In genomic region chr10:14263041-14263440, GRCh38 we compare ENCODE assay signal across 25 cellular contexts.
DNase-seq lines count a peak whose midpoint lies in the region; ATAC-seq, FAIRE-seq and TF ChIP-seq lines count a peak whose summit lies in the region.
"Had no signal": no experiment of that assay in that cellular context is flagged by ENCODE, and none has a peak within 500 bp of the region (broad histone marks: within the 10 kb centered on the region; RNA-seq: fewer than 3 reads in every experiment).

No MANE protein-coding gene starts in this region.

- in situ Hi-C loops in G401 (cut with HindIII; ENCODE audit: low sequenced_read_pairs) (no loop called here), K562 (cut with MboI) (no loop called here)

- no peaks in the 10 kb centered on the region for H3K9me3 ChIP-seq in K562 (replicated peaks; ENCODE audit: control insufficient read depth, insufficient read depth, low read depth, low read length)
- peaks cover 5% of the 10 kb centered on the region; the same call in 1 of the 2 replicates for H3K9me3 ChIP-seq in SJCRH30 (replicated peaks)
- H3K9me3 ChIP-seq: BE2C had no signal

- DNase-seq in G401 (ENCODE audit: low spot score) (peak; percentile 59), K562 (ENCODE audit: extremely low read depth in 1 of 4, low spot score in 3 of 4) (no peak), left kidney (ENCODE audit: low read depth, low spot score) (peak; percentile 49), osteocyte (ENCODE audit: extremely low spot score, unreplicated experiment) (no peak), MCF 10A (ENCODE audit: unreplicated experiment) (no peak), SJCRH30 (no peak)
- DNase-seq: 8988T; ACHN; BE2C; CD8-positive, alpha-beta memory T cell; DMS 273 treated with DMSO at 0.1 percent for 48 hours; DMS79; EL; GF-D8; KG1; NCI-H1092; NCI-H1417 treated with DMSO at 0.1 percent for 48 hours; NCI-H1694 treated with DMSO at 0.1 percent for 48 hours; NCI-H2081; NCI-H526 treated with DMSO at 0.1 percent for 48 hours had no signal

- 0% methylated on average over 12 of the region's 12 CpGs for whole genome bisulfite sequencing in K562 (ENCODE audit: insufficient coverage, low coverage, missing lambda C conversion rate)

- H3K27ac ChIP-seq in K562 (ENCODE audit: extremely low read depth, low read depth, low read length): no peak overlapping the region
- H3K27ac ChIP-seq in SJCRH30: no peak overlapping the region

- POLR2A ChIA-PET in K562 (lab: Yijun Ruan, JAX) (interaction anchor here (1.1 kb wide), 1 partner anchor 10 kb away, joined by 3 read pairs; no protein-coding TSS in a partner anchor), MCF 10A (lab: Yijun Ruan, JAX) (no interaction called here)

- TF ChIP-seq CTCF in K562 (IDR thresholded peaks at IDR 0.05 in 2 of 3, conservative IDR thresholded peaks at IDR 0.05 in 1 of 3; ENCODE audit: insufficient read depth in 2 of 3, low read depth in 1 of 3, low read length in 3 of 3): no peak
- no peak for TF ChIP-seq CTCF in osteocyte (IDR thresholded peaks at IDR 0.05)
- no peak for TF ChIP-seq CTCF in MCF 10A (IDR thresholded peaks at IDR 0.05; ENCODE audit: unreplicated experiment)

- no peak overlapping the region for H3K4me2 ChIP-seq in K562 (ENCODE audit: insufficient read depth, low read length)

- H3K36me3 Mint-ChIP-seq in osteocyte (ENCODE audit: unreplicated experiment) (no peaks in the 10 kb centered on the region), MCF 10A (ENCODE audit: insufficient read depth, unreplicated experiment) (no peaks in the 10 kb centered on the region)
- H3K36me3 Mint-ChIP-seq: CD14-positive monocyte; CD8-positive, alpha-beta memory T cell had no signal

- H3K9me1 ChIP-seq in K562 (ENCODE audit: control insufficient read depth, insufficient read depth, low read length): no peaks in the 10 kb centered on the region

- H3K79me2 ChIP-seq in K562 (ENCODE audit: control insufficient read depth, insufficient read depth, low read length): no peaks in the 10 kb centered on the region

- BruUV-seq in K562 (replicated peaks; lab: Mats Ljungman, UMichigan): no TSS peak
- no TSS peak for BruUV-seq in MCF 10A (replicated peaks; lab: Mats Ljungman, UMichigan)

- H3K36me3 ChIP-seq in K562 (ENCODE audit: control insufficient read depth, insufficient read depth, low read length) (no peaks in the 10 kb centered on the region), SJCRH30 (no peaks in the 10 kb centered on the region)
- H3K36me3 ChIP-seq: BE2C had no signal

- H3K4me1 Mint-ChIP-seq in osteocyte (ENCODE audit: unreplicated experiment) (peaks cover 43% of the 10 kb centered on the region), MCF 10A (ENCODE audit: insufficient read depth, unreplicated experiment) (no peaks in the 10 kb centered on the region)
- H3K4me1 Mint-ChIP-seq: CD14-positive monocyte; CD8-positive, alpha-beta memory T cell had no signal

- H3K27ac Mint-ChIP-seq in osteocyte (ENCODE audit: unreplicated experiment) (peak overlapping the region; percentile 20), MCF 10A (ENCODE audit: low read depth, unreplicated experiment) (no peak overlapping the region)
- H3K27ac Mint-ChIP-seq: CD14-positive monocyte; CD8-positive, alpha-beta memory T cell had no signal

- H3K27me3 Mint-ChIP-seq in osteocyte (ENCODE audit: unreplicated experiment) (no peaks in the 10 kb centered on the region), MCF 10A (ENCODE audit: insufficient read depth, unreplicated experiment) (peaks cover 26% of the 10 kb centered on the region)

- no peak for FAIRE-seq in K562 (lab: Jason Lieb, UNC)
- FAIRE-seq: GM12891 had no signal

- no peak overlapping the region for H3K9ac ChIP-seq in K562 (ENCODE audit: insufficient read depth in 1 of 2, low read depth in 2 of 2, low read length in 2 of 2)

- H3K4me3 ChIP-seq in K562 (no peak overlapping the region), SJCRH30 (no peak overlapping the region)

- no peaks in the 10 kb centered on the region for H3K4me1 ChIP-seq in K562 (replicated peaks in 1 of 2; ENCODE audit: control insufficient read depth in 2 of 2, insufficient read depth in 2 of 2, low read length in 2 of 2)
- peaks cover 28% of the 10 kb centered on the region for H3K4me1 ChIP-seq in SJCRH30
- H3K4me1 ChIP-seq: BE2C had no signal

- CTCF ChIA-PET in K562 (lab: Yijun Ruan, JAX; ENCODE audit: low intra/inter-chr PET ratio): no interaction called here
- CTCF ChIA-PET in MCF 10A (lab: Yijun Ruan, JAX): no interaction called here

- intact Hi-C loops in K562 (cut with micrococcal nuclease): no loop called here
- intact Hi-C loops in MCF 10A (cut with micrococcal nuclease): no loop called here

- no peak for TF ChIP-seq EP300 in K562 (IDR thresholded peaks at IDR 0.05; ENCODE audit: low read length)

- TF ChIP-seq POLR2A in K562 (conservative IDR thresholded peaks at IDR 0.05): no peak

- no peak for ATAC-seq in K562
- ATAC-seq in GM18520 (IDR thresholded peaks at IDR 0.05; ENCODE audit: unreplicated experiment): no peak
- ATAC-seq in HG03175 (IDR thresholded peaks at IDR 0.05; ENCODE audit: unreplicated experiment): no peak
- ATAC-seq: HCT116 had no signal

- H4K20me1 ChIP-seq in K562 (replicated peaks; ENCODE audit: control insufficient read depth, insufficient read depth, low read length): no peaks in the 10 kb centered on the region

- H3K9me3 Mint-ChIP-seq in osteocyte (ENCODE audit: unreplicated experiment): no peaks in the 10 kb centered on the region
- H3K9me3 Mint-ChIP-seq in MCF 10A (ENCODE audit: unreplicated experiment): no peaks in the 10 kb centered on the region

- H3K27me3 ChIP-seq in K562 (ENCODE audit: control insufficient read depth in 2 of 2, insufficient read depth in 2 of 2, low read length in 2 of 2) (peaks cover 0 to 11% of the 10 kb centered on the region in 2 experiments; a peak in 2 of 5 replicates), SJCRH30 (no peaks in the 10 kb centered on the region)
- H3K27me3 ChIP-seq: BE2C had no signal

- H2AFZ ChIP-seq in K562 (ENCODE audit: low read depth, low read length): no peak overlapping the region

- TF ChIP-seq RAD21 in K562 (CRISPR knock-in tag; conservative IDR thresholded peaks at IDR 0.05 in 1 of 2, IDR thresholded peaks at IDR 0.05 in 1 of 2): no peak

- H3K4me3 Mint-ChIP-seq in osteocyte (ENCODE audit: unreplicated experiment): no peak overlapping the region
- no peak overlapping the region for H3K4me3 Mint-ChIP-seq in MCF 10A (ENCODE audit: unreplicated experiment)
- H3K4me3 Mint-ChIP-seq: CD14-positive monocyte had no signal

TF ChIP-seq in K562, 482 proteins besides CTCF, POLR2A, EP300 and RAD21:
- TF ChIP-seq ZKSCAN1 (IDR thresholded peaks at IDR 0.05; ENCODE audit: low read depth, low read length) (no peak), MBD1 (CRISPR knock-in tag; IDR thresholded peaks at IDR 0.05) (no peak), MEIS2 (IDR thresholded peaks at IDR 0.05; ENCODE audit: partially characterized antibody) (peak; percentile 21)

Comparison
In these comparisons a context has a peak if more than half of its experiments do, and no peak if none do; other contexts are left out.
1. DNase-seq: peak in G401 (single experiment) and left kidney (single experiment); none in K562 (0 of 4), osteocyte (single experiment), MCF 10A (single experiment) and SJCRH30 (0 of 2).